Comparison of ENCODE assay signal across 14 cellular contexts in the genomic region with DNA sequence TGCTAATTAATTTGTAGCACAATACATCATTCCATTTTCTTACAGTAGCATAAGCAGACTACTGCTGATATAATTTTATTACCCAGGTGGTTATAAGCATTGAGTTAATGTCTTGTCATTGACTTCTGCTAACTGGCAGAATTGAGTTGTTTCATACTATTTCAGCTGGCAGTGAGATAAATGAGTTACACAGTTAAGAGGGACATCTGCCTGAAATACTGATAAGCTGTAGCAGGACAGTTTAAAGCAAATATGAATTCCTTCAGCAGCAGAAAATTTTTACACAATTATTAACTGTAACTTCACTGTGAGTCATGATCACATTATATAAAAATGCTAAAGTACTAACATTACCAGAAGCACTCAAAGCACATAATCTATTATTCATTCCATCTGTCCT.
"Had no signal": no experiment of that assay in that cellular context is flagged by ENCODE, and none has a peak within 500 bp of the region (broad histone marks: within the 10 kb centered on the region; RNA-seq: fewer than 3 reads in every experiment).

No MANE protein-coding gene starts in this region.

- H3K4me3 ChIP-seq: dorsolateral prefrontal cortex, prostate gland, right atrium auricular region, skin epidermis, tibial nerve had no signal

- H3K9me3 ChIP-seq: prostate gland, right atrium auricular region, tibial nerve had no signal

- ATAC-seq: activated CD8-positive, alpha-beta memory T cell treated with anti-CD3 and anti-CD28 coated beads, Interleukin-2, amount 10 ng/mL, durations not matched to agents 7 days and 5 days; foreskin keratinocyte; left ventricle myocardium superior; naive thymus-derived CD8-positive, alpha-beta T cell; T-cell had no signal

- H3K27me3 ChIP-seq: dorsolateral prefrontal cortex, foreskin keratinocyte, right atrium auricular region, tibial nerve had no signal

- H3K4me1 ChIP-seq: prostate gland had no signal

- H3K27ac ChIP-seq: dorsolateral prefrontal cortex, prostate gland, right atrium auricular region, skin epidermis, tibial nerve had no signal

- DNase-seq: activated CD4-positive, alpha-beta memory T cell treated with anti-CD3 and anti-CD28 coated beads for 36 hours; activated CD4-positive, CD25-positive, alpha-beta regulatory T cell treated with anti-CD3 and anti-CD28 coated beads, Interleukin-2, amount 50 U/mL, for 72 hours; activated CD8-positive, alpha-beta memory T cell treated with anti-CD3 and anti-CD28 coated beads, Interleukin-2, amount 10 ng/mL, durations not matched to agents 7 days and 5 days; amniotic stem cell; dorsolateral prefrontal cortex; foreskin keratinocyte; left ventricle myocardium superior; mesenchymal stem cell; naive thymus-derived CD8-positive, alpha-beta T cell; T-cell had no signal

- H3K36me3 ChIP-seq: prostate gland, right atrium auricular region, tibial nerve had no signal
